In the genomic region with DNA sequence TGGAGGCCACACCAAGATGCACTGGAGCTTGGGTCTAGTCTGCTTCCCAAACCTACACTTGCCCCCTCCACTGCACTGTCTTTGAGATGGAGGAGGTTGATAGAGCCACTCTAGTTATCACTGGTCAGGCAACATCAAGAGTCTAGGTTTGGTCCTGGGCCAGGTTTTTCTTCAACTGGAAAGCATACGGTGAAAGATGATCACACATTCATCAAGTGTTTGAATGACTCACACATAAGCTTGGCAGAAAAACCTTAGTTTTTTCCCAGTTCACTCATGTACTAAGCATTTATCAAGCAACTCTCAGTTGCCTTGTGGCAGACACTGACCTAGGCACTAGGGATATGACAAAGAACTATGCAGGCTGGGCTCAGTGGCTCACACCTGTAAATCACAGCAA, we compare ENCODE assay signal across 11 cellular contexts.
DNase-seq lines count a peak whose midpoint lies in the region; ATAC-seq and TF ChIP-seq lines count a peak whose summit lies in the region.
"Had no signal": no experiment of that assay in that cellular context is flagged by ENCODE, and none has a peak within 500 bp of the region (broad histone marks: within the 10 kb centered on the region; RNA-seq: fewer than 3 reads in every experiment).

No MANE protein-coding gene starts in this region.

- ATAC-seq in body of pancreas = no peak
- no peak for ATAC-seq in HG03432 (IDR thresholded peaks at IDR 0.05; ENCODE audit: unreplicated experiment)
- ATAC-seq: activated CD8-positive, alpha-beta T cell treated with anti-CD3 and anti-CD28 coated beads, Interleukin-2, amount 10 ng/mL, durations not matched to agents 7 days and 5 days had no signal

- peaks cover 13% of the 10 kb centered on the region for H3K27me3 ChIP-seq in adipocyte (replicated peaks; ENCODE audit: control insufficient read depth, insufficient read depth, low read length)
- no peaks in the 10 kb centered on the region for H3K27me3 ChIP-seq in body of pancreas

- H3K9me3 ChIP-seq in adipocyte (ENCODE audit: control insufficient read depth, low read length) = no peaks in the 10 kb centered on the region
- H3K9me3 ChIP-seq in body of pancreas = no peaks in the 10 kb centered on the region

- 13 to 30% methylated on average over 1 of the region's 1 CpG for WGBS in body of pancreas, 2 donors

- TF ChIP-seq CTCF in AG10803 (conservative IDR thresholded peaks at IDR 0.05; ENCODE audit: low read length) = no peak
- TF ChIP-seq CTCF in body of pancreas (IDR thresholded peaks at IDR 0.05) = no peak

- DNase-seq in AG10803 (ENCODE audit: low read depth) (peak; percentile 93), HS-5 (ENCODE audit: low read depth) (peak; percentile 67), adipocyte (ENCODE audit: low read depth) (peak; percentile 84), hepatic stellate cell (ENCODE audit: low spot score) (peak; percentile 79), body of pancreas (no peak), ecto neural progenitor cell (ENCODE audit: low spot score) (no peak), NCI-H2081 treated with DMSO at 0.1 percent for 48 hours (lab: John Stamatoyannopoulos, UW) (no peak)
- DNase-seq: activated CD8-positive, alpha-beta T cell treated with anti-CD3 and anti-CD28 coated beads, Interleukin-2, amount 10 ng/mL, durations not matched to agents 7 days and 5 days; cortex of kidney; NCI-H1048 had no signal

- no peaks in the 10 kb centered on the region for H3K36me3 ChIP-seq in adipocyte (ENCODE audit: control insufficient read depth, insufficient read depth, low read length, severe bottlenecking)
- no peaks in the 10 kb centered on the region for H3K36me3 ChIP-seq in body of pancreas (replicated peaks in 1 of 2; ENCODE audit: insufficient read depth in 1 of 2, low read depth in 2 of 2)

- no peak overlapping the region for H3K9ac ChIP-seq in adipocyte (ENCODE audit: low read length)

- H3K4me1 ChIP-seq in adipocyte (ENCODE audit: control insufficient read depth, insufficient read depth, low read length) (no peaks in the 10 kb centered on the region), body of pancreas (no peaks in the 10 kb centered on the region)

- no peak overlapping the region for H3K27ac ChIP-seq in body of pancreas

- TF ChIP-seq POLR2A in body of pancreas (IDR thresholded peaks at IDR 0.05) = no peak

- H3K4me3 ChIP-seq in AG10803 (ENCODE audit: low read length) (no peak overlapping the region), adipocyte (ENCODE audit: low read length) (no peak overlapping the region), body of pancreas (no peak overlapping the region)

- intact Hi-C loops in body of pancreas (cut with DNase I) = no loop called here

Comparison
In these comparisons a context has a peak if more than half of its experiments do, and no peak if none do; other contexts are left out.
1. DNase-seq: peak in AG10803 (single experiment), HS-5 (single experiment), adipocyte (single experiment) and hepatic stellate cell (single experiment); none in body of pancreas (0 of 4), ecto neural progenitor cell (single experiment) and NCI-H2081 treated with DMSO at 0.1 percent for 48 hours (single experiment).